Comparison of ENCODE assay signal across 8 cellular contexts in the genomic region with DNA sequence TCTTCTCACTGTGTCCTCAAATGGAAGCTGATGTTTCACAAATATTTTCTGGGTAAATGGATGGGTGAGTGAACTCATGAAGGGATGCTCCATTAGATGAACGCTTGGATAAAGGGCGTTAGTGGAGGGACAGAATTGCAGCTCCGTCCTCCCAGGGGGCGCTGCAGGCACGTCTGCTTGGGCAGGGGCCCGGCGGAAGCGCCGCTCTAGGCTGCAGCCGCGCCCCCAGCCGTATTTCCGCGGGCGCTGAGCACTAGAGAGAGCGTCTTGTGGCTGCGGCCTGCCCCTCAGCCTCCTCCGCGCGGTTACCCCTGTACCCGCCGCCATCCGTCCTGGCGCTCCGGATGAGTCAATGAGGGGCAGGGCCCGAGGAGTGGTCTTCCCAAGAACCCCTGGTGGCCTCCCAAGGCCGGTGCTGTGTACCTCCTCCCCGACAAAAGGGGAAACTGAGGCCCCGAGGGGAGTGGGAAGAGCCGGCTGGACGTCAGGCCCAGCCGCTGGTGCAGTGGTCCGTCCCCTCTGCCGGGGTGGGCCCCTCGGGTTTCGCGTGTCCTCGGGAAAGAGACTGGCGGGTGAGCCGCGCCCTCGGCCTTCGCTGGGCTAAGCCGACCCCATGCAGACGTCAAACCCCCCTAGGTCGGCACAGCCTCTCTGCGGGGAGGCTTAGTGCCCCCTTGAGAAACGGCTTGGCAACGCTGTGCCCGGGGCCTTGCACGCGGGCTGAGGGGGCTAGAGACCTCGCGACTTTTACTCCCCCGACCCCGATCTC. TPM values are rescaled to one million over a fixed set of nuclear protein-coding genes. Genes with fewer than 3 reads are reported as not detected.
DNase-seq lines count a peak whose midpoint lies in the region; ATAC-seq and TF ChIP-seq lines count a peak whose summit lies in the region.

No MANE protein-coding gene starts in this region.

- H3K27me3 ChIP-seq in ovary (no peaks in the 10 kb centered on the region), thyroid gland (no peaks in the 10 kb centered on the region)

- H3K36me3 Mint-ChIP-seq in activated naive CD8-positive, alpha-beta T cell treated with anti-CD3 and anti-CD28 coated beads, Interleukin-2, amount 10 ng/mL, durations not matched to agents 7 days and 5 days: peaks cover 10% of the 10 kb centered on the region

- peaks cover 2% of the 10 kb centered on the region for H3K9me3 Mint-ChIP-seq in activated naive CD8-positive, alpha-beta T cell treated with anti-CD3 and anti-CD28 coated beads, Interleukin-2, amount 10 ng/mL, durations not matched to agents 7 days and 5 days

- H3K4me1 ChIP-seq in ovary (ENCODE audit: insufficient read depth) (peaks cover 2% of the 10 kb centered on the region), thyroid gland (peaks cover 8 to 15% of the 10 kb centered on the region in 2 donors)

- H3K36me3 ChIP-seq in ovary (no peaks in the 10 kb centered on the region), thyroid gland (peaks cover 8 to 13% of the 10 kb centered on the region in 2 donors)

- peak; percentile 96 for TF ChIP-seq CTCF in GM12865 (IDR thresholded peaks at IDR 0.05; ENCODE audit: insufficient read depth, low read depth, low read length, missing control alignments)
- peak; percentile 92 to 97 (median 96) for TF ChIP-seq CTCF in ovary (IDR thresholded peaks at IDR 0.05)
- TF ChIP-seq CTCF in thyroid gland (IDR thresholded peaks at IDR 0.05): peak; percentile 86 to 99 (median 95)

- TF ChIP-seq EP300 in ovary (IDR thresholded peaks at IDR 0.05): no peak

- intact Hi-C loops in Right ventricle myocardium superior (cut with DNase I): no loop called here
- intact Hi-C loops in ovary (cut with DNase I): no loop called here
- intact Hi-C loops in thyroid gland (cut with DNase I): loop anchor here (2.0 kb wide), 1 partner anchor 16 kb away; no protein-coding TSS in a partner anchor

- peak; percentile 88 for TF ChIP-seq POLR2A in ovary (IDR thresholded peaks at IDR 0.05)
- peak; percentile 44 to 81 for TF ChIP-seq POLR2A in thyroid gland (IDR thresholded peaks at IDR 0.05)

- H3K27ac ChIP-seq in ovary (peak overlapping the region in 1 of 2 donors; percentile 63), thyroid gland (peak overlapping the region; percentile 74 to 93 (median 93))

- H3K4me3 ChIP-seq in GM12865 (ENCODE audit: low read depth, low read length): peak overlapping the region; percentile 83
- H3K4me3 ChIP-seq in ovary: peak overlapping the region; percentile 80
- H3K4me3 ChIP-seq in thyroid gland (replicated peaks in 1 of 3): peak overlapping the region; percentile 92 to 100 (median 98)

- peak overlapping the region; percentile 75 for H3K4me3 Mint-ChIP-seq in activated naive CD8-positive, alpha-beta T cell treated with anti-CD3 and anti-CD28 coated beads, Interleukin-2, amount 10 ng/mL, durations not matched to agents 7 days and 5 days

- peak; percentile 85 for ATAC-seq in HG02678 (IDR thresholded peaks at IDR 0.05; ENCODE audit: unreplicated experiment)
- peak; percentile 97 for ATAC-seq in activated naive CD8-positive, alpha-beta T cell treated with anti-CD3 and anti-CD28 coated beads, Interleukin-2, amount 10 ng/mL, durations not matched to agents 7 days and 5 days (ENCODE audit: low read depth)
- peak; percentile 96 for ATAC-seq in Right ventricle myocardium superior (ENCODE audit: poor library complexity)

- DNase-seq in GM12865 (ENCODE audit: low read depth): peak; percentile 98
- DNase-seq in NCI-H128 (lab: John Stamatoyannopoulos, UW; ENCODE audit: unreplicated experiment): peak; percentile 84
- peak; percentile 85 for DNase-seq in SKM-1 treated with dmso at 0.1 percent for 144 hours (lab: John Stamatoyannopoulos, UW; ENCODE audit: unreplicated experiment)
- peak; percentile 96 for DNase-seq in activated naive CD8-positive, alpha-beta T cell treated with anti-CD3 and anti-CD28 coated beads, Interleukin-2, amount 10 ng/mL, durations not matched to agents 7 days and 5 days
- DNase-seq in Right ventricle myocardium superior: peak; percentile 96
- DNase-seq in ovary: peak; percentile 90 to 96 (median 93)
- peak; percentile 90 to 93 for DNase-seq in thyroid gland

- H3K4me1 Mint-ChIP-seq in activated naive CD8-positive, alpha-beta T cell treated with anti-CD3 and anti-CD28 coated beads, Interleukin-2, amount 10 ng/mL, durations not matched to agents 7 days and 5 days: peaks cover 21% of the 10 kb centered on the region

- H3K9me3 ChIP-seq in ovary: no peaks in the 10 kb centered on the region
- H3K9me3 ChIP-seq in thyroid gland: no peaks in the 10 kb centered on the region

- WGBS in ovary, 3 donors: 1% methylated on average over 42 to 56 of the region's 56 CpGs
- WGBS in thyroid gland, 2 donors: 2 to 4% methylated on average over 19 to 35 of the region's 56 CpGs

- H3K27me3 Mint-ChIP-seq in activated naive CD8-positive, alpha-beta T cell treated with anti-CD3 and anti-CD28 coated beads, Interleukin-2, amount 10 ng/mL, durations not matched to agents 7 days and 5 days: peaks cover 12% of the 10 kb centered on the region

- POLR2A ChIA-PET in activated naive CD8-positive, alpha-beta T cell treated with anti-CD3 and anti-CD28 coated beads, Interleukin-2, amount 10 ng/mL, durations not matched to agents 7 days and 5 days (lab: Charles Lee): interaction anchor here (0.6 to 6.4 kb wide), 7 partner anchors 9 to 515 kb away, joined by 3 to 146 read pairs (median 6); a partner anchor contains a TSS

- peak overlapping the region; percentile 82 for H3K27ac Mint-ChIP-seq in activated naive CD8-positive, alpha-beta T cell treated with anti-CD3 and anti-CD28 coated beads, Interleukin-2, amount 10 ng/mL, durations not matched to agents 7 days and 5 days

RNA-seq across cellular contexts. Expression of a gene that starts 11.5 kb away (rescaled TPM):
- total RNA-seq in activated naive CD8-positive, alpha-beta T cell treated with anti-CD3 and anti-CD28 coated beads, Interleukin-2, amount 10 ng/mL, durations not matched to agents 7 days and 5 days: 10 to 100 TPM; 70.9 to 74.4 TPM
- total RNA-seq in Right ventricle myocardium superior (4.8 TPM), ovary (10 to 100 TPM; 22.9 to 72.2 (median 40.1) TPM), thyroid gland (10 to 100 TPM; 13.3 to 38.4 (median 18.7) TPM)
- 10 to 100 TPM; 22.8 to 41.7 TPM for polyA plus RNA-seq in ovary

RNA-seq across cellular contexts. Expression of a gene that starts 26.0 kb away (rescaled TPM):
- total RNA-seq in activated naive CD8-positive, alpha-beta T cell treated with anti-CD3 and anti-CD28 coated beads, Interleukin-2, amount 10 ng/mL, durations not matched to agents 7 days and 5 days: 10 to 100 TPM; 36.2 to 39.7 TPM
- 21.5 TPM for total RNA-seq in Right ventricle myocardium superior
- total RNA-seq in ovary: 10 to 100 TPM; 27.0 to 41.3 (median 32.5) TPM
- polyA plus RNA-seq in ovary: 10 to 100 TPM; 10.4 to 26.3 TPM
- 10 to 100 TPM; 53.6 to 79.8 (median 62.1) TPM for total RNA-seq in thyroid gland
